In the genomic region with DNA sequence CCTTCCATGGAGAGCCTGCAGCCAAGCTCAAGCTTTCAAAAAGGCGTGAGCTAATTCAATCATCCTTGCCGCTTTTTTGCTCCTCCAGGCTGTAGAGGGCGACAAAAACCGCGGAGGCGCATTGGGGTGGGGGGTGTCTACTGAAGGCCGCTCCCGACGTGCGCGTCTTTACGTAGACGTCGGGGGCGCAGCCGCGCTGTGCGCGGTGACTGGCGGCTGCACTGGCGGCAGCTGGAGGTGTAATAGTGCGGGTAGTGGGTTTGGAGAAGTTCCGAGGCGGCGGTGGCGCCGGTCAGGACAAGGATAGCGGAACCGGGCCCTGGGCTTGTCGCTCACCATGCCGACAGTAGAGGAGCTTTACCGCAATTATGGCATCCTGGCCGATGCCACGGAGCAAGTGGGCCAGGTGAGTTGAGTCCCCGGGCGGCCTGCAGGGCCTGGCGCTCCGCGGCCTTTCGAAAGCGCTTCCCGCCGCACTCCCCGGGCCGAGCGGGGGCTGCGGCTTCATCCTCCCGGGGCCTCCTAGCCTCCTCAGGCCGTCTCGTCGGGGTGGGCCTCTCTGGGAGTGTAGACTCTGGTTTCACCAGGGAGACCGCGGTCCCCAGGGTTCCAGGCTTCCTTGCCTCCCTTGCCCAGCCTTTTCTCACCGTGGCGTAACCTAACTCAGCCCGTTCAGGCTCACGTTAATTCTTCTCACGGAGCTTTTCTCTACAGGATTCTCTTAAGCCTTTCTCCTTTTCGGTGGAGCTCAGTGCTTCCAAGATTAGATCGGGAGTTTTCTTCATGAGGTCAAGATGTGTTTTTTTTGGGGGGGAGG, we compare ENCODE assay signal across 1 cellular context.
TF ChIP-seq lines count a peak whose summit lies in the region.

A gene (plus strand): TSS at position 206 of the 817 bp plus-strand sequence. CDS start 132 bp downstream, at position 338.

TF ChIP-seq in SK-N-SH, 30 proteins besides CTCF, POLR2A, EP300 and RAD21 (continued from another document):
- TF ChIP-seq, protein P1, sequence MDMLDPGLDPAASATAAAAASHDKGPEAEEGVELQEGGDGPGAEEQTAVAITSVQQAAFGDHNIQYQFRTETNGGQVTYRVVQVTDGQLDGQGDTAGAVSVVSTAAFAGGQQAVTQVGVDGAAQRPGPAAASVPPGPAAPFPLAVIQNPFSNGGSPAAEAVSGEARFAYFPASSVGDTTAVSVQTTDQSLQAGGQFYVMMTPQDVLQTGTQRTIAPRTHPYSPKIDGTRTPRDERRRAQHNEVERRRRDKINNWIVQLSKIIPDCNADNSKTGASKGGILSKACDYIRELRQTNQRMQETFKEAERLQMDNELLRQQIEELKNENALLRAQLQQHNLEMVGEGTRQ (IDR thresholded peaks at IDR 0.05; ENCODE audit: borderline replicate concordance, low read depth, low read length): no peak
